12 cellular contexts compared by ENCODE assay signal in the genomic region with DNA sequence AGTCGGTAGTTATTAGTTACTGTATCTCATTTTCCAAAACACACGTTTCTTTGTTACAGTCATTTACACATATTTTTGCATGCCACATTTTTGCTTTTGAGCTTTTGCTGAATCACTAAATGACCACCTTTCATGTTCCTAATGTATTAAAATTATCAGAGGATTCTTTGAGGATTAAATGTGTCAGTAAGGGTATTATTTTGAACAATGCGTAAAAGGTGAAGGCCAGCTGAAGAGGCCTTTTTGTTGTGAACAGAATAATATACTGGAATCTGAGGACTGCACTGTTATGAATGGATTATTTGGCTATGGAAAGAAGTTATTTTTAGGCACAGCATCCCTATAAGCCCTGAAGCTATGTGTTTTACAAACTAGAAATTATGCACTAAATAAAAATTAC.
DNase-seq lines count a peak whose midpoint lies in the region; ATAC-seq and TF ChIP-seq lines count a peak whose summit lies in the region.
"Had no signal": no experiment of that assay in that cellular context is flagged by ENCODE, and none has a peak within 500 bp of the region (broad histone marks: within the 10 kb centered on the region; RNA-seq: fewer than 3 reads in every experiment).

No MANE protein-coding gene starts in this region.

- no peak overlapping the region for H2BK15ac ChIP-seq in IMR-90 (ENCODE audit: low read depth, low read length)

- H2AK9ac ChIP-seq in IMR-90 (replicated peaks; ENCODE audit: low read depth, low read length, poor library complexity), result no peak overlapping the region

- ATAC-seq in IMR-90 (ENCODE audit: low read depth) (no peak), Panc1 (no peak), left colon (no peak)
- no peak for ATAC-seq in activated naive CD8-positive, alpha-beta T cell treated with anti-CD3 and anti-CD28 coated beads, Interleukin-2, amount 50 U/mL, for 24 hours
- ATAC-seq: Right ventricle myocardium inferior had no signal

- H3K18ac ChIP-seq in IMR-90 (ENCODE audit: low read depth, low read length), result no peak overlapping the region

- H2AFZ ChIP-seq in IMR-90 (replicated peaks; ENCODE audit: low read length, poor library complexity), result no peak overlapping the region

- BruUV-seq in IMR-90 (replicated peaks; lab: Mats Ljungman, UMichigan) (no TSS peak), Panc1 (replicated peaks; lab: Mats Ljungman, UMichigan) (no TSS peak)

- TF ChIP-seq RAD21 in IMR-90 (IDR thresholded peaks at IDR 0.05; ENCODE audit: low read length), result no peak

- dilution Hi-C loops in IMR-90 (cut with HindIII; ENCODE audit: low sequenced_read_pairs, unreplicated experiment), result no loop called here

- no peak overlapping the region for H2BK5ac ChIP-seq in IMR-90 (ENCODE audit: low read depth, low read length, poor library complexity, severe bottlenecking)

- H3K27ac ChIP-seq in IMR-90 (ENCODE audit: insufficient read depth, low read length) (no peak overlapping the region), Panc1 (ENCODE audit: low read length) (peak overlapping the region; percentile 24), uterus (peak overlapping the region; percentile 0 to 60)
- H3K27ac ChIP-seq: BLaER1 had no signal

- H3K27me3 Mint-ChIP-seq in activated naive CD8-positive, alpha-beta T cell treated with anti-CD3 and anti-CD28 coated beads, Interleukin-2, amount 50 U/mL, for 24 hours, result no peaks in the 10 kb centered on the region

- H2BK120ac ChIP-seq in IMR-90 (ENCODE audit: low read depth, low read length), result no peak overlapping the region

- no peak for DNase-seq in IMR-90
- no peak for DNase-seq in Panc1 (ENCODE audit: low read depth, low spot score)
- peak; percentile 68 for DNase-seq in foreskin melanocyte
- DNase-seq in uterus, result no peak
- no peak for DNase-seq in activated CD8-positive, alpha-beta memory T cell treated with anti-CD3 and anti-CD28 coated beads, Interleukin-2, amount 50 U/mL, for 48 hours
- no peak for DNase-seq in left colon
- DNase-seq in activated naive CD8-positive, alpha-beta T cell treated with anti-CD3 and anti-CD28 coated beads, Interleukin-2, amount 50 U/mL, for 24 hours, result no peak
- DNase-seq: H7, Kasumi-1, SK-N-SH had no signal

- POLR2A ChIA-PET in IMR-90 (lab: Charles Lee; ENCODE audit: unreplicated experiment) (no interaction called here), Panc1 (lab: Charles Lee) (interaction anchor here (0.7 kb wide), 1 partner anchor 11 kb away, joined by 4 read pairs; no protein-coding TSS in a partner anchor)

- no peak overlapping the region for H3K4ac ChIP-seq in IMR-90 (ENCODE audit: low read depth, low read length)

- CTCF ChIA-PET in IMR-90 (lab: Yijun Ruan, JAX) (interaction anchor here (1.1 kb wide), 1 partner anchor 8 kb away, joined by 4 read pairs; no protein-coding TSS in a partner anchor), Panc1 (lab: Charles Lee) (no interaction called here)

- no peak overlapping the region for H2AK5ac ChIP-seq in IMR-90 (ENCODE audit: low read depth, low read length)

- H3K4me1 Mint-ChIP-seq in activated naive CD8-positive, alpha-beta T cell treated with anti-CD3 and anti-CD28 coated beads, Interleukin-2, amount 50 U/mL, for 24 hours, result no peaks in the 10 kb centered on the region

- H3K27me3 ChIP-seq in IMR-90 (ENCODE audit: control insufficient read depth, insufficient read depth, low read length) (no peaks in the 10 kb centered on the region), Panc1 (ENCODE audit: control insufficient read depth, insufficient read depth, low read length) (no peaks in the 10 kb centered on the region), uterus (no peaks in the 10 kb centered on the region)
- H3K27me3 ChIP-seq: BLaER1 had no signal

- in situ Hi-C loops in IMR-90 (cut with MboI; ENCODE audit: low sequenced_read_pairs), result no loop called here
- in situ Hi-C loops in Panc1 (cut with HindIII; ENCODE audit: low pct_unique_long_range_greater_than_20kb, low sequenced_read_pairs), result no loop called here

- WGBS in IMR-90 (ENCODE audit: extremely low coverage in 2 of 2, insufficient read length in 1 of 2), 2 experiments, result 100% methylated on average over 1 of the region's 3 CpGs; no CpG with 5 or more reads in 1 of the 2 experiments

- H3K4me3 Mint-ChIP-seq in activated naive CD8-positive, alpha-beta T cell treated with anti-CD3 and anti-CD28 coated beads, Interleukin-2, amount 50 U/mL, for 24 hours, result no peak overlapping the region

- no peak overlapping the region for H3K56ac ChIP-seq in IMR-90 (ENCODE audit: extremely low read depth, insufficient read depth, low read length)

- peaks cover 37 to 79% of the 10 kb centered on the region in 2 experiments for H3K79me1 ChIP-seq in IMR-90 (ENCODE audit: low read depth in 1 of 2, low read length in 2 of 2)

- H4K91ac ChIP-seq in IMR-90 (ENCODE audit: insufficient read depth, low read depth, low read length), result no peak overlapping the region

- intact Hi-C loops in IMR-90 (cut with micrococcal nuclease), result no loop called here
- intact Hi-C loops in Panc1 (cut with micrococcal nuclease; ENCODE audit: unreplicated experiment), result no loop called here
- intact Hi-C loops in uterus (cut with DNase I; ENCODE audit: low total_unique reads), result no loop called here
- intact Hi-C loops in left colon (cut with DNase I, micrococcal nuclease), result no loop called here

- H4K8ac ChIP-seq in IMR-90 (ENCODE audit: low read depth in 2 of 2, low read length in 2 of 2), result no peak overlapping the region

- no peaks in the 10 kb centered on the region for H3K9me3 ChIP-seq in IMR-90 (ENCODE audit: control insufficient read depth, insufficient read depth, low read length)
- no peaks in the 10 kb centered on the region for H3K9me3 ChIP-seq in Panc1 (ENCODE audit: control insufficient read depth, insufficient read depth, low read depth, low read length)
- H3K9me3 ChIP-seq in uterus, result no peaks in the 10 kb centered on the region
- H3K9me3 ChIP-seq: BLaER1, SK-N-SH had no signal

- peak overlapping the region; percentile 58; the same call in 1 of the 2 replicates for H3K14ac ChIP-seq in IMR-90 (replicated peaks; ENCODE audit: low read depth, low read length)

- H3K9ac ChIP-seq in IMR-90 (ENCODE audit: low read depth, low read length), result no peak overlapping the region
- H3K9ac ChIP-seq: BLaER1, SK-N-SH had no signal

- no peak overlapping the region for H3K27ac Mint-ChIP-seq in activated naive CD8-positive, alpha-beta T cell treated with anti-CD3 and anti-CD28 coated beads, Interleukin-2, amount 50 U/mL, for 24 hours

- no peaks in the 10 kb centered on the region for H3K36me3 Mint-ChIP-seq in activated naive CD8-positive, alpha-beta T cell treated with anti-CD3 and anti-CD28 coated beads, Interleukin-2, amount 50 U/mL, for 24 hours (ENCODE audit: low read depth)

- H3K9me1 ChIP-seq in IMR-90 (ENCODE audit: insufficient read depth, low read length), result peaks cover 20% of the 10 kb centered on the region

- peaks cover 8% of the 10 kb centered on the region; the same call in 1 of the 2 replicates for H4K20me1 ChIP-seq in IMR-90 (ENCODE audit: insufficient read depth, low read length)
- H4K20me1 ChIP-seq: BLaER1 had no signal

- H4K5ac ChIP-seq in IMR-90 (ENCODE audit: low read depth, low read length), result no peak overlapping the region; the same call in 1 of the 2 replicates

- TF ChIP-seq CTCF in IMR-90 (conservative IDR thresholded peaks at IDR 0.05; ENCODE audit: low read depth, low read length), result no peak
- no peak for TF ChIP-seq CTCF in Panc1 (IDR thresholded peaks at IDR 0.05)
- TF ChIP-seq CTCF in uterus (IDR thresholded peaks at IDR 0.05), result no peak

- peaks cover 10% of the 10 kb centered on the region for H3K4me1 ChIP-seq in IMR-90 (ENCODE audit: control insufficient read depth, insufficient read depth, low read length)
- H3K4me1 ChIP-seq in Panc1 (ENCODE audit: control insufficient read depth, insufficient read depth, low read length), result peaks cover 35% of the 10 kb centered on the region
- H3K4me1 ChIP-seq in uterus, result no peaks in the 10 kb centered on the region
- H3K4me1 ChIP-seq: BLaER1 had no signal

- H3K36me3 ChIP-seq in IMR-90 (ENCODE audit: control insufficient read depth, insufficient read depth, low read length) (peaks cover 13% of the 10 kb centered on the region), Panc1 (ENCODE audit: control insufficient read depth, insufficient read depth, low read length) (no peaks in the 10 kb centered on the region), uterus (no peaks in the 10 kb centered on the region)
- H3K36me3 ChIP-seq: BLaER1 had no signal

- H3K9me3 Mint-ChIP-seq in activated naive CD8-positive, alpha-beta T cell treated with anti-CD3 and anti-CD28 coated beads, Interleukin-2, amount 50 U/mL, for 24 hours, result no peaks in the 10 kb centered on the region

- no peak overlapping the region for H3K4me2 ChIP-seq in IMR-90 (ENCODE audit: low read depth, low read length)
- H3K4me2 ChIP-seq: BLaER1, SK-N-SH had no signal

- H3K23ac ChIP-seq in IMR-90 (ENCODE audit: low read depth, low read length), result peak overlapping the region; percentile 90; the same call in 1 of the 2 replicates

- TF ChIP-seq POLR2A in IMR-90 (IDR thresholded peaks at IDR 0.05; ENCODE audit: low read depth, low read length), result no peak
- no peak for TF ChIP-seq POLR2A in uterus (IDR thresholded peaks at IDR 0.05)

- H3K4me3 ChIP-seq in IMR-90 (ENCODE audit: insufficient read depth, low read depth, low read length), result no peak overlapping the region
- H3K4me3 ChIP-seq in Panc1 (ENCODE audit: low read depth in 2 of 2, low read length in 2 of 2), result no peak overlapping the region
- no peak overlapping the region for H3K4me3 ChIP-seq in uterus
- H3K4me3 ChIP-seq: BLaER1 had no signal

- H2BK20ac ChIP-seq in IMR-90 (ENCODE audit: low read depth, low read length), result no peak overlapping the region

TF ChIP-seq in IMR-90, 13 proteins besides CTCF, POLR2A, EP300 and RAD21 (continues in another document):
- TF ChIP-seq MAFK (IDR thresholded peaks at IDR 0.05; ENCODE audit: low read depth, low read length) (no peak), CEBPB (IDR thresholded peaks at IDR 0.05; ENCODE audit: low read depth, low read length) (no peak), RCOR1 (IDR thresholded peaks at IDR 0.05; ENCODE audit: insufficient replicate concordance, low read length) (no peak), MAZ (IDR thresholded peaks at IDR 0.05; ENCODE audit: borderline replicate concordance, low read depth, low read length) (no peak), RFX5 (IDR thresholded peaks at IDR 0.05; ENCODE audit: low read depth, low read length) (no peak), MXI1 (IDR thresholded peaks at IDR 0.05; ENCODE audit: borderline replicate concordance, low read depth, low read length) (no peak), SMC3 (IDR thresholded peaks at IDR 0.05; ENCODE audit: low read depth, low read length) (no peak), FOS (IDR thresholded peaks at IDR 0.05; ENCODE audit: low read depth, low read length) (no peak), USF2 (IDR thresholded peaks at IDR 0.05; ENCODE audit: low read depth, low read length) (no peak)
